In the genomic region with DNA sequence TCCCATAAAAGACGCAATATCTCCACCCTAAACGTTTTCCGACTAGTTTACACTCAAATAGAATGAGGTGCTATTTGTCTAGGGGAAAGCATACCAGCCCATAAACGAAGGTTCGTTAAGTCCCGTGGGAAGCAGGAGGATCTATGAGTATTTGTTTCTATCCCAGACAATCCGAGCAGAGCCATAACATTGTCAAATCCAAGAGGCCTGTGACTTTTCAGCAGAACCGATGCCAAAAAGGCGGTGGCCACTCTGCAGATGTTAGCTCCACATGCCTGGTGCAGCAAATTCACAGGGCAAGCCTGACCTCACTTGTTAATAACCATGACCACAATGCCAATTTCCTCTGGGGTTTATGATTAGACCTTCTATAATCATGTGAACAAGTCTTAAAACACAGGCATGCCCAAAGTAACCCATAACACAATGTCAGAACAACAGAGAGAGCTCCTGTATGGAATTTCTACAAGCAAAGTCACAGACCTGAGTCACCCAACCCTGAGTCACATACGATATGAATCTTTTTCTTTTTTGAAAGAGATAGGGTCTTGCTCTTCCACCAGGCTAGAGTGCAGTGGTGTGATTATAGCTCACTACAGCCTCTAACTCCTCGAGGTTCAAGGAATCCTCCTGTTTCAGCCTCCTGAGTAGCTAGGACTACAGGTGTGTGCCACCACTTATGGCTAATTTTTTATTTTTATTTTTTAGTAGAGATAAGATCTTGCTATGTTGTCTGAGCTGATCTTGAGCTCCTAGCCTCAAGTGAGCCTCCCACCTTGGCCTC, we compare ENCODE assay signal across 10 cellular contexts.
A peak's percentile ranks its signal among the peaks of the same experiment; 100 is the strongest.
DNase-seq lines count a peak whose midpoint lies in the region; ATAC-seq lines count a peak whose summit lies in the region.
"Had no signal": no experiment of that assay in that cellular context is flagged by ENCODE, and none has a peak within 500 bp of the region (broad histone marks: within the 10 kb centered on the region; RNA-seq: fewer than 3 reads in every experiment).

No MANE protein-coding gene starts in this region.

- no peaks in the 10 kb centered on the region for H3K9me3 ChIP-seq in adipocyte (ENCODE audit: control insufficient read depth, low read length)
- H3K9me3 ChIP-seq in Karpas-422 (ENCODE audit: low read length), result no peaks in the 10 kb centered on the region

- no peaks in the 10 kb centered on the region for H3K9me3 Mint-ChIP-seq in activated T-helper 1 cell treated with anti-CD3 and anti-CD28 coated beads, Interleukin-12 subunit alpha, Interleukin-12 subunit beta, Interleukin-2, Interleukin-4 antibody, amounts not matched to agents 30 ng/mL and 10 ng/mL and 1 ng/mL, durations not matched to agents 14 hours and 24 hours and 36 hours

- H3K9ac ChIP-seq in adipocyte (ENCODE audit: low read length) (no peak overlapping the region), Karpas-422 (ENCODE audit: low read length) (no peak overlapping the region)

- no peaks in the 10 kb centered on the region for H3K36me3 Mint-ChIP-seq in activated T-helper 1 cell treated with anti-CD3 and anti-CD28 coated beads, Interleukin-12 subunit alpha, Interleukin-12 subunit beta, Interleukin-2, Interleukin-4 antibody, amounts not matched to agents 30 ng/mL and 10 ng/mL and 1 ng/mL, durations not matched to agents 14 hours and 24 hours and 36 hours (ENCODE audit: low read depth)

- no peaks in the 10 kb centered on the region for H3K79me2 ChIP-seq in Karpas-422 (ENCODE audit: low read length)

- H3K9me2 ChIP-seq in Karpas-422 (replicated peaks; ENCODE audit: insufficient read depth, low read length), result no peaks in the 10 kb centered on the region

- no peak for ATAC-seq in GM21381 (IDR thresholded peaks at IDR 0.05; ENCODE audit: unreplicated experiment)
- no peak for ATAC-seq in HG02852 (IDR thresholded peaks at IDR 0.05; ENCODE audit: unreplicated experiment)

- H3K4me1 Mint-ChIP-seq in activated T-helper 1 cell treated with anti-CD3 and anti-CD28 coated beads, Interleukin-12 subunit alpha, Interleukin-12 subunit beta, Interleukin-2, Interleukin-4 antibody, amounts not matched to agents 30 ng/mL and 10 ng/mL and 1 ng/mL, durations not matched to agents 14 hours and 24 hours and 36 hours (ENCODE audit: low read depth), result no peaks in the 10 kb centered on the region

- DNase-seq in GM04503 (ENCODE audit: low read depth) (peak; percentile 71), adipocyte (ENCODE audit: low read depth) (peak; percentile 67), head of caudate nucleus (peak; percentile 13 to 88 (median 68)), renal cortical epithelial cell (ENCODE audit: low read depth) (peak; percentile 90), Karpas-422 (no peak)
- no peak for DNase-seq in activated T-helper 1 cell treated with anti-CD3 and anti-CD28 coated beads, Interleukin-12 subunit alpha, Interleukin-12 subunit beta, Interleukin-2, Interleukin-4 antibody, amounts not matched to agents 30 ng/mL and 10 ng/mL and 1 ng/mL, durations not matched to agents 14 hours and 24 hours and 36 hours (ENCODE audit: low spot score)
- DNase-seq: GDM1, NCI-H2227 treated with DMSO at 0.1 percent for 48 hours had no signal

- H2AFZ ChIP-seq in Karpas-422 (ENCODE audit: low read length), result no peak overlapping the region

- intact Hi-C loops in head of caudate nucleus (cut with DNase I), result no loop called here
- intact Hi-C loops in activated T-helper 1 cell treated with anti-CD3 and anti-CD28 coated beads, Interleukin-12 subunit alpha, Interleukin-12 subunit beta, Interleukin-2, Interleukin-4 antibody, amounts not matched to agents 30 ng/mL and 10 ng/mL and 1 ng/mL, durations not matched to agents 14 hours and 24 hours and 36 hours (cut with micrococcal nuclease), result no loop called here

- H3K4me2 ChIP-seq in Karpas-422 (ENCODE audit: low read depth, low read length, poor library complexity, severe bottlenecking), result no peak overlapping the region

- H3K4me3 Mint-ChIP-seq in activated T-helper 1 cell treated with anti-CD3 and anti-CD28 coated beads, Interleukin-12 subunit alpha, Interleukin-12 subunit beta, Interleukin-2, Interleukin-4 antibody, amounts not matched to agents 30 ng/mL and 10 ng/mL and 1 ng/mL, durations not matched to agents 14 hours and 24 hours and 36 hours, result no peak overlapping the region

- H3K27me3 ChIP-seq in adipocyte (replicated peaks; ENCODE audit: control insufficient read depth, insufficient read depth, low read length) (no peaks in the 10 kb centered on the region), Karpas-422 (ENCODE audit: low read length) (no peaks in the 10 kb centered on the region)

- H3K36me3 ChIP-seq in adipocyte (ENCODE audit: control insufficient read depth, insufficient read depth, low read length, severe bottlenecking), result no peaks in the 10 kb centered on the region
- H3K36me3 ChIP-seq in Karpas-422 (ENCODE audit: insufficient read depth, low read length), result no peaks in the 10 kb centered on the region

- H3K4me3 ChIP-seq in adipocyte (ENCODE audit: low read length) (peak overlapping the region; percentile 22), Karpas-422 (ENCODE audit: low read length) (no peak overlapping the region)

- peaks cover 56% of the 10 kb centered on the region for H3K4me1 ChIP-seq in adipocyte (ENCODE audit: control insufficient read depth, insufficient read depth, low read length)
- H3K4me1 ChIP-seq in Karpas-422 (ENCODE audit: low read length), result no peaks in the 10 kb centered on the region

- no peak overlapping the region for H3K27ac ChIP-seq in Karpas-422 (ENCODE audit: low read length)

- H3K27me3 Mint-ChIP-seq in activated T-helper 1 cell treated with anti-CD3 and anti-CD28 coated beads, Interleukin-12 subunit alpha, Interleukin-12 subunit beta, Interleukin-2, Interleukin-4 antibody, amounts not matched to agents 30 ng/mL and 10 ng/mL and 1 ng/mL, durations not matched to agents 14 hours and 24 hours and 36 hours (ENCODE audit: insufficient read depth), result peaks cover 17% of the 10 kb centered on the region

- H4K20me1 ChIP-seq in Karpas-422 (ENCODE audit: insufficient read depth, low read depth, low read length), result no peaks in the 10 kb centered on the region

- H3K27ac Mint-ChIP-seq in activated T-helper 1 cell treated with anti-CD3 and anti-CD28 coated beads, Interleukin-12 subunit alpha, Interleukin-12 subunit beta, Interleukin-2, Interleukin-4 antibody, amounts not matched to agents 30 ng/mL and 10 ng/mL and 1 ng/mL, durations not matched to agents 14 hours and 24 hours and 36 hours, result no peak overlapping the region

Comparison
In these comparisons a context has a peak if more than half of its experiments do, and no peak if none do; other contexts are left out.
1. DNase-seq: peak in GM04503 (single experiment), adipocyte (single experiment), head of caudate nucleus (42 of 42) and renal cortical epithelial cell (single experiment); none in Karpas-422 (single experiment) and activated T-helper 1 cell treated with anti-CD3 and anti-CD28 coated beads, Interleukin-12 subunit alpha, Interleukin-12 subunit beta, Interleukin-2, Interleukin-4 antibody, amounts not matched to agents 30 ng/mL and 10 ng/mL and 1 ng/mL, durations not matched to agents 14 hours and 24 hours and 36 hours (single experiment).